Comparison of ENCODE assay signal across 13 cellular contexts in the genomic region with DNA sequence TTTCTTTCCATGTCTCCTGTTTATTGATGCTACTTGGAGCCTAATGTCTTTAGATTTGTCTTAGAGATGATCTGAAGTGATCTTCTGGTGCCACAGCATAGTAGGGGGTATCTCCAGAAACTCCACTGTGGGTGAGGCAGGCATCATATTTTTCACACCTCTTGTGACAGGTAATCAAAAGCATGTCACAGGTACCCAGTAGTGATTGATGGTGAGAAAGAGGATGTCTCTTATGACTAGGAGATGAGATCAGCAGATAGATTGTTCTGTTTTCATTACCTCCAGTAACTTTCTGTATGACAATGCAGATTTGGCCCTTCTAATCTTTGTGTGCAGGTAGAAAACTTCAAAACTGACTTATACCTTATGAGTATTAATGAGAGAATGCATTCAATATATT. TPM values are rescaled to one million over a fixed set of nuclear protein-coding genes. Genes with fewer than 3 reads are reported as not detected.
A peak's percentile ranks its signal among the peaks of the same experiment; 100 is the strongest.
DNase-seq lines count a peak whose midpoint lies in the region; ATAC-seq and TF ChIP-seq lines count a peak whose summit lies in the region.
"Had no signal": no experiment of that assay in that cellular context is flagged by ENCODE, and none has a peak within 500 bp of the region (broad histone marks: within the 10 kb centered on the region; RNA-seq: fewer than 3 reads in every experiment).

No MANE protein-coding gene starts in this region.

- H3K4me3 ChIP-seq in breast epithelium = no peak overlapping the region
- H3K4me3 ChIP-seq: heart left ventricle had no signal

- no peaks in the 10 kb centered on the region for H3K9me3 Mint-ChIP-seq in natural killer cell
- H3K9me3 Mint-ChIP-seq in endothelial cell (ENCODE audit: unreplicated experiment) = no peaks in the 10 kb centered on the region
- H3K9me3 Mint-ChIP-seq: brain had no signal

- H3K4me1 ChIP-seq in breast epithelium = peaks cover 0 to 2% of the 10 kb centered on the region in 2 donors
- H3K4me1 ChIP-seq: parathyroid adenoma had no signal

- H3K27me3 Mint-ChIP-seq in natural killer cell (ENCODE audit: low read depth in 2 of 2) (no peaks in the 10 kb centered on the region), endothelial cell (ENCODE audit: unreplicated experiment) (no peaks in the 10 kb centered on the region)
- H3K27me3 Mint-ChIP-seq: brain had no signal

- DNase-seq in activated CD4-positive, alpha-beta T cell treated with anti-CD3 and anti-CD28 coated beads for 48 hours = peak; percentile 40
- no peak for DNase-seq in activated CD4-positive, alpha-beta T cell treated with anti-CD3 and anti-CD28 coated beads, Interleukin-2, amount 50 U/mL, for 4 hours
- no peak for DNase-seq in natural killer cell
- DNase-seq in breast epithelium (ENCODE audit: low spot score in 2 of 2) = no peak
- no peak for DNase-seq in DMS79 (lab: John Stamatoyannopoulos, UW)
- DNase-seq in endothelial cell (ENCODE audit: low spot score) = no peak
- DNase-seq: heart left ventricle, NCI-H1930 had no signal

- H3K27ac Mint-ChIP-seq in natural killer cell = peak overlapping the region; percentile 42 to 65
- H3K27ac Mint-ChIP-seq in endothelial cell (ENCODE audit: unreplicated experiment) = no peak overlapping the region

- peaks cover 55 to 58% of the 10 kb centered on the region in 2 donors for H3K4me1 Mint-ChIP-seq in natural killer cell
- peaks cover 6% of the 10 kb centered on the region for H3K4me1 Mint-ChIP-seq in endothelial cell (ENCODE audit: unreplicated experiment)
- H3K4me1 Mint-ChIP-seq: brain had no signal

- intact Hi-C loops in natural killer cell (cut with micrococcal nuclease) = no loop called here
- intact Hi-C loops in breast epithelium (cut with DNase I; ENCODE audit: low total_unique reads) = no loop called here

- no peak overlapping the region for H3K27ac ChIP-seq in breast epithelium
- H3K27ac ChIP-seq: parathyroid adenoma had no signal

- H3K27me3 ChIP-seq in breast epithelium = no peaks in the 10 kb centered on the region
- H3K27me3 ChIP-seq: heart left ventricle had no signal

- TF ChIP-seq POLR2A in breast epithelium (IDR thresholded peaks at IDR 0.05) = no peak

- TF ChIP-seq CTCF in natural killer cell (IDR thresholded peaks at IDR 0.05) (no peak), breast epithelium (IDR thresholded peaks at IDR 0.05) (no peak), endothelial cell (IDR thresholded peaks at IDR 0.05; ENCODE audit: unreplicated experiment) (no peak)

- H3K4me3 Mint-ChIP-seq in natural killer cell (no peak overlapping the region), endothelial cell (ENCODE audit: unreplicated experiment) (no peak overlapping the region)
- H3K4me3 Mint-ChIP-seq: brain had no signal

- no peaks in the 10 kb centered on the region for H3K9me3 ChIP-seq in breast epithelium
- H3K9me3 ChIP-seq: heart left ventricle had no signal

- H3K36me3 Mint-ChIP-seq in natural killer cell (no peaks in the 10 kb centered on the region), endothelial cell (ENCODE audit: low read depth, unreplicated experiment) (no peaks in the 10 kb centered on the region)

- H3K36me3 ChIP-seq in breast epithelium = no peaks in the 10 kb centered on the region

- ATAC-seq in GM21825 (IDR thresholded peaks at IDR 0.05; ENCODE audit: unreplicated experiment) = peak; percentile 47
- ATAC-seq in HG03520 (IDR thresholded peaks at IDR 0.05; ENCODE audit: unreplicated experiment) = peak; percentile 56
- peak in 2 of 3 donors; percentile 32 to 47 for ATAC-seq in natural killer cell
- ATAC-seq: heart left ventricle had no signal

RNA-seq across cellular contexts. Expression of gene NCOA7, which starts 13.5 kb away (rescaled TPM):
- total RNA-seq in natural killer cell = 10 to 100 TPM; 37.3 to 66.6 (median 56.8) TPM
- total RNA-seq in breast epithelium = 10 to 100 TPM; 62.6 to 94.7 (median 82.4) TPM
- 26.2 TPM for total RNA-seq in endothelial cell (ENCODE audit: unreplicated experiment)

RNA-seq across cellular contexts. Expression of gene HEY2, which starts 54.8 kb away (rescaled TPM):
- total RNA-seq in natural killer cell (under 1 TPM; 0.66 to 0.93 (median 0.73) TPM), breast epithelium (1 to 10 TPM; 2.3 to 8.2 (median 2.4) TPM), endothelial cell (ENCODE audit: unreplicated experiment) (82.7 TPM)
- total RNA-seq: T-helper 1 cell treated with Interleukin-12 subunit alpha and Interleukin-12 subunit beta and Interleukin-4 antibody, amounts not matched to agents 30 ng/mL and 1 ng/mL, for 36 hours had no signal
